Comparison of ENCODE assay signal across 1 cellular context in genomic region chr16:28139530-28139929, GRCh38.
TF ChIP-seq lines count a peak whose summit lies in the region.

No MANE protein-coding gene starts in this region.

TF ChIP-seq in WTC11, 78 proteins besides CTCF, POLR2A, EP300 and RAD21 (continued from another document):
- TF ChIP-seq, protein P1, sequence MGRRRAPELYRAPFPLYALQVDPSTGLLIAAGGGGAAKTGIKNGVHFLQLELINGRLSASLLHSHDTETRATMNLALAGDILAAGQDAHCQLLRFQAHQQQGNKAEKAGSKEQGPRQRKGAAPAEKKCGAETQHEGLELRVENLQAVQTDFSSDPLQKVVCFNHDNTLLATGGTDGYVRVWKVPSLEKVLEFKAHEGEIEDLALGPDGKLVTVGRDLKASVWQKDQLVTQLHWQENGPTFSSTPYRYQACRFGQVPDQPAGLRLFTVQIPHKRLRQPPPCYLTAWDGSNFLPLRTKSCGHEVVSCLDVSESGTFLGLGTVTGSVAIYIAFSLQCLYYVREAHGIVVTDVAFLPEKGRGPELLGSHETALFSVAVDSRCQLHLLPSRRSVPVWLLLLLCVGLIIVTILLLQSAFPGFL (CRISPR knock-in tag; IDR thresholded peaks at IDR 0.05; ENCODE audit: borderline replicate concordance) = no peak
- TF ChIP-seq HMGA2 (CRISPR knock-in tag; IDR thresholded peaks at IDR 0.05) (no peak), SMAD4 (CRISPR knock-in tag; IDR thresholded peaks at IDR 0.05) (no peak), NR3C1 (CRISPR knock-in tag; conservative IDR thresholded peaks at IDR 0.05; ENCODE audit: low read depth) (no peak), ZNF121 (CRISPR knock-in tag; IDR thresholded peaks at IDR 0.05) (no peak), ZNF232 (CRISPR knock-in tag; IDR thresholded peaks at IDR 0.05) (no peak), NR1H2 (CRISPR knock-in tag; IDR thresholded peaks at IDR 0.05) (no peak), ZNF532 (CRISPR knock-in tag; IDR thresholded peaks at IDR 0.05; ENCODE audit: borderline replicate concordance) (no peak), AR (CRISPR knock-in tag; IDR thresholded peaks at IDR 0.05) (no peak), ETV6 (CRISPR knock-in tag; IDR thresholded peaks at IDR 0.05) (no peak)
